In genomic region chr5:131521252-131521651, GRCh38 we compare ENCODE assay signal across 14 cellular contexts.
DNase-seq lines count a peak whose midpoint lies in the region.
"Had no signal": no experiment of that assay in that cellular context is flagged by ENCODE, and none has a peak within 500 bp of the region (broad histone marks: within the 10 kb centered on the region; RNA-seq: fewer than 3 reads in every experiment).

No MANE protein-coding gene starts in this region.

- peak; percentile 89 for DNase-seq in ELR (ENCODE audit: low read depth)
- DNase-seq in M059J (ENCODE audit: low read depth): peak; percentile 74
- DNase-seq in astrocyte of the hippocampus (ENCODE audit: low read depth, low spot score): peak; percentile 8
- DNase-seq in kidney tubule cell (ENCODE audit: low spot score): peak; percentile 68
- no peak for DNase-seq in NAMALWA (ENCODE audit: low spot score)
- no peak for DNase-seq in effector CD8-positive, alpha-beta T cell (lab: John Stamatoyannopoulos, UW)
- no peak for DNase-seq in DMS 273 treated with DMSO at 0.1 percent for 48 hours (lab: John Stamatoyannopoulos, UW)
- DNase-seq: activated CD4-positive, alpha-beta T cell treated with anti-CD3 and anti-CD28 coated beads, Interleukin-2, amount 50 U/mL, for 1 hour; activated naive CD4-positive, alpha-beta T cell treated with anti-CD3 and anti-CD28 coated beads, Interleukin-2, amount 50 U/mL, for 16 hours; central memory CD4-positive, alpha-beta T cell; effector CD4-positive, alpha-beta T cell; NCI-H187; NCI-H345; stimulated activated CD4-positive, alpha-beta T cell treated with anti-CD3 and anti-CD28 coated beads, Interleukin-2, amount 100 ng/mL, for 48 hours had no signal

Comparison
In these comparisons a context has a peak if more than half of its experiments do, and no peak if none do; other contexts are left out.
1. DNase-seq: peak in ELR (single experiment), M059J (single experiment), astrocyte of the hippocampus (single experiment) and kidney tubule cell (single experiment); none in NAMALWA (single experiment), effector CD8-positive, alpha-beta T cell (single experiment) and DMS 273 treated with DMSO at 0.1 percent for 48 hours (single experiment).